8 cellular contexts compared by ENCODE assay signal in the genomic region with DNA sequence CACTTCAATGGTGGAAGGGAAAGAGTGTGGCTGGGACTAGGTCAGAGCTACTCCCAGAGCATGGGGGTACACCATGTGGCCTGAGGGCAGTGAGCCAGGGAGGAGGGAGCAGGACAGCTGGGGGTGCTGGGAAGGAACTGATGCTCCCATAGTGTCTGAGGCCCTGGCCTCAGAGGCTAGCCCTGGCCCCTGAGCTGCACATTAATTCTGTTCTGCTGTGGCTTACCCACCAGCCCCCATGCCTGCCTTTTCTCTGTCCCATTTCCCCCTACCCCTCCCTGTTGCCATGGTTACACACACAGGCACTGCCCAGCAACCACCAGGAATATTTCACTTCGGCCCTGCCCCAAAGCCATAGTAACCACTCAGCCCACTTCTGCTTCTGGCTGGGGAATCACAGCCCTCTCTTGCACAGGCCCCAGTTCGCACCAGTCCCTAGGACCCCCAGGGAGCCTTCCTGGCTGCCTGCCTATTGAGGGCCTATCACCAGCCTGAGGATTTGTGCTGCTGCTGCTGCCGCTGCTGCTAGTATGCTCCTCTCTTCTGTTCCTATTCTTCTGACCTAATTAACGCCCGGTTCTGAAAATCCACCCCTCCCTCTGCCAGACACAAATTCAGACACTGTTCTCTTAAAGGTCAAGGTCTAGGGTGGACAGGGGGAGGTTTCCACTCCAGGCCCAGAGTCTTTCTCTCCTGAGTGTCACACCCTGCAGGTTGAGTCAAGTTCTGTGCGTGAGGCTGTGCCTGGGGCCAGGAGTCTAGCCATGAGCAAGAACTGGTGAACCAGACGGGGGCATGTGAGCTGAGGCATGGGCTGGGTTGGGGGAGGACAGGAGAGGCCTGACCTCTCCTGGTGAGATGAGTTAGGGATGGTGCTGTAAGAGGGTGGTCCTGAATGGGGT.
DNase-seq lines count a peak whose midpoint lies in the region; ATAC-seq and TF ChIP-seq lines count a peak whose summit lies in the region.

No MANE protein-coding gene starts in this region.

- H3K4me1 ChIP-seq in muscle layer of duodenum (ENCODE audit: control insufficient read depth in 1 of 2, insufficient read depth in 2 of 2, low read length in 2 of 2) (peaks cover 9 to 58% of the 10 kb centered on the region in 2 donors), colonic mucosa (no peaks in the 10 kb centered on the region)

- no peak overlapping the region for H3K9ac ChIP-seq in colonic mucosa (ENCODE audit: low read depth in 2 of 2, low read length in 2 of 2)

- TF ChIP-seq CTCF in colonic mucosa (IDR thresholded peaks at IDR 0.05), result no peak

- H3K36me3 ChIP-seq in muscle layer of duodenum (ENCODE audit: control insufficient read depth in 1 of 2, insufficient read depth in 2 of 2, low read length in 2 of 2), result peaks cover 11 to 29% of the 10 kb centered on the region in 2 donors
- no peaks in the 10 kb centered on the region for H3K36me3 ChIP-seq in colonic mucosa

- peak; percentile 71 for DNase-seq in COR-L47 (lab: John Stamatoyannopoulos, UW)
- DNase-seq in NCI-H2171 treated with DMSO at 0.1 percent for 48 hours (lab: John Stamatoyannopoulos, UW), result peak; percentile 51
- DNase-seq in colonic mucosa, result no peak
- DNase-seq in activated effector memory CD4-positive, alpha-beta T cell treated with anti-CD3 and anti-CD28 coated beads, Interleukin-2, amount 50 U/mL, for 16 hours, result no peak
- no peak for DNase-seq in activated CD8-positive, alpha-beta memory T cell treated with anti-CD3 and anti-CD28 coated beads, Interleukin-2, amount 50 U/mL, for 48 hours

- H3K27ac ChIP-seq in cingulate gyrus (ENCODE audit: low read depth, low read length) (peak overlapping the region; percentile 94), muscle layer of duodenum (ENCODE audit: low read length) (peak overlapping the region; percentile 49), colonic mucosa (no peak overlapping the region)

- no peak for ATAC-seq in HG03342 (IDR thresholded peaks at IDR 0.05; ENCODE audit: unreplicated experiment)

- H3K4me3 ChIP-seq in muscle layer of duodenum (ENCODE audit: low read depth in 1 of 2, low read length in 2 of 2) (peak overlapping the region in 1 of 2 donors; percentile 2), colonic mucosa (no peak overlapping the region)

- intact Hi-C loops in colonic mucosa (cut with DNase I), result no loop called here

- no peaks in the 10 kb centered on the region for H3K27me3 ChIP-seq in muscle layer of duodenum (ENCODE audit: low read depth, low read length)
- no peaks in the 10 kb centered on the region for H3K27me3 ChIP-seq in colonic mucosa

- H3K9me3 ChIP-seq in muscle layer of duodenum (ENCODE audit: control insufficient read depth in 1 of 2, low read length in 2 of 2) (no peaks in the 10 kb centered on the region), colonic mucosa (no peaks in the 10 kb centered on the region)

Comparison
In these comparisons a context has a peak if more than half of its experiments do, and no peak if none do; other contexts are left out.
1. DNase-seq: peak in COR-L47 (single experiment) and NCI-H2171 treated with DMSO at 0.1 percent for 48 hours (single experiment); none in colonic mucosa (single experiment), activated effector memory CD4-positive, alpha-beta T cell treated with anti-CD3 and anti-CD28 coated beads, Interleukin-2, amount 50 U/mL, for 16 hours (single experiment) and activated CD8-positive, alpha-beta memory T cell treated with anti-CD3 and anti-CD28 coated beads, Interleukin-2, amount 50 U/mL, for 48 hours (single experiment).